16 cellular contexts compared by ENCODE assay signal in genomic region chr2:241690202-241690717, GRCh38.
"Had no signal": no experiment of that assay in that cellular context is flagged by ENCODE, and none has a peak within 500 bp of the region (broad histone marks: within the 10 kb centered on the region; RNA-seq: fewer than 3 reads in every experiment).

No MANE protein-coding gene starts in this region.

- H3K4me3 Mint-ChIP-seq: activated CD4-positive, alpha-beta memory T cell treated with anti-CD3 and anti-CD28 coated beads for 36 hours; memory B cell; stimulated activated memory B cell treated with anti-CD40 and anti-IgM and Interleukin-4, amounts not matched to agents 10 μg/mL and 1 μg/mL and 100 μg/mL, for 72 hours had no signal

- H3K27ac Mint-ChIP-seq: activated CD4-positive, alpha-beta memory T cell treated with anti-CD3 and anti-CD28 coated beads for 36 hours; activated T-helper 1 cell treated with anti-CD3 and anti-CD28 coated beads, Interleukin-12 subunit alpha, Interleukin-12 subunit beta, Interleukin-2, Interleukin-4 antibody, amounts not matched to agents 30 ng/mL and 10 ng/mL and 1 ng/mL, durations not matched to agents 14 hours and 24 hours and 36 hours; memory B cell; stimulated activated memory B cell treated with anti-CD40 and anti-IgM and Interleukin-4, amounts not matched to agents 10 μg/mL and 1 μg/mL and 100 μg/mL, for 72 hours had no signal

- ATAC-seq: foreskin keratinocyte; naive thymus-derived CD8-positive, alpha-beta T cell; stimulated activated memory B cell treated with anti-CD40 and anti-IgM and Interleukin-4, amounts not matched to agents 10 μg/mL and 1 μg/mL and 100 μg/mL, for 72 hours had no signal

- H3K27ac ChIP-seq: foreskin keratinocyte, left ventricle myocardium inferior, tibial nerve, uterus, VCaP had no signal

- DNase-seq: activated CD4-positive, alpha-beta memory T cell treated with anti-CD3 and anti-CD28 coated beads for 36 hours; activated CD4-positive, alpha-beta T cell treated with anti-CD3 and anti-CD28 coated beads for 1 hour; activated naive CD4-positive, alpha-beta T cell; aorta; effector memory CD4-positive, alpha-beta T cell; foreskin keratinocyte; glutamatergic neuron; hypothalamus; left ventricle myocardium inferior; naive thymus-derived CD8-positive, alpha-beta T cell; uterus had no signal

- H3K9me3 Mint-ChIP-seq: activated CD4-positive, alpha-beta memory T cell treated with anti-CD3 and anti-CD28 coated beads for 36 hours; activated T-helper 1 cell treated with anti-CD3 and anti-CD28 coated beads, Interleukin-12 subunit alpha, Interleukin-12 subunit beta, Interleukin-2, Interleukin-4 antibody, amounts not matched to agents 30 ng/mL and 10 ng/mL and 1 ng/mL, durations not matched to agents 14 hours and 24 hours and 36 hours; memory B cell; naive thymus-derived CD8-positive, alpha-beta T cell; stimulated activated memory B cell treated with anti-CD40 and anti-IgM and Interleukin-4, amounts not matched to agents 10 μg/mL and 1 μg/mL and 100 μg/mL, for 72 hours had no signal

- H3K4me3 ChIP-seq: left ventricle myocardium inferior, tibial nerve, uterus had no signal

- H3K27me3 Mint-ChIP-seq: activated CD4-positive, alpha-beta memory T cell treated with anti-CD3 and anti-CD28 coated beads for 36 hours; memory B cell; naive thymus-derived CD8-positive, alpha-beta T cell; stimulated activated memory B cell treated with anti-CD40 and anti-IgM and Interleukin-4, amounts not matched to agents 10 μg/mL and 1 μg/mL and 100 μg/mL, for 72 hours had no signal

- H3K9me3 ChIP-seq: left ventricle myocardium inferior, tibial nerve, uterus had no signal

- H3K27me3 ChIP-seq: foreskin keratinocyte, tibial nerve, uterus had no signal

- H3K36me3 ChIP-seq: uterus had no signal
